Comparison of ENCODE assay signal across 8 cellular contexts in the genomic region with DNA sequence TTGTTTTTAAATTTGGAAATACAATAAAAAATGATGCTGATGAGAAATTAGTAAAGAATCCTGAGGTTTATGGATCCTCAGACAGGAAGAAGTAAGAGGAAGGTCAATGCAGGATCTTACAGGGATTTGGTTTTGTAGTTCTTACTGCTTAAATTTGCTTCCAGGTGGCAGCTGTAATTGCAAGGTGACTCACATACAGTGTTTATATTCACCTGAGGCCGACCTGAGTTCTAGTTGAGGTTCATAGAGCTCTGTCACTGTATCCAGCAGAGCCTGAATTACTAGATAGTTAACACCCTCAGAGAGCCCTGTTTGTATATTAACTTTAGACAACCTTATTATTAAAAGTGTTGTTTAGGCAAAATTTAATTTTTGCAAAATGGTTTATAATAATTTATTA. TPM values are rescaled to one million over a fixed set of nuclear protein-coding genes. Genes with fewer than 3 reads are reported as not detected.
DNase-seq lines count a peak whose midpoint lies in the region; FAIRE-seq and TF ChIP-seq lines count a peak whose summit lies in the region.
"Had no signal": no experiment of that assay in that cellular context is flagged by ENCODE, and none has a peak within 500 bp of the region (broad histone marks: within the 10 kb centered on the region; RNA-seq: fewer than 3 reads in every experiment).

No MANE protein-coding gene starts in this region.

- H3K27me3 ChIP-seq in SJCRH30 (no peaks in the 10 kb centered on the region), esophagus muscularis mucosa (no peaks in the 10 kb centered on the region), small intestine (ENCODE audit: control insufficient read depth in 2 of 2, insufficient read depth in 2 of 2, low read length in 2 of 2) (no peaks in the 10 kb centered on the region)

- 69% methylated on average over 1 of the region's 1 CpG for WGBS in esophagus muscularis mucosa
- 10 to 59% (median 34%) methylated on average over 1 of the region's 1 CpG for WGBS in small intestine, 3 donors

- peak overlapping the region; percentile 60; the same call in 1 of the 2 replicates for H3K4me3 ChIP-seq in HFF-Myc (replicated peaks; ENCODE audit: low read depth, low read length)
- peak overlapping the region; percentile 96 for H3K4me3 ChIP-seq in SJCRH30
- H3K4me3 ChIP-seq in esophagus muscularis mucosa, result no peak overlapping the region
- no peak overlapping the region for H3K4me3 ChIP-seq in small intestine (ENCODE audit: low read depth in 1 of 2, low read length in 2 of 2)

- H3K27ac ChIP-seq in SJCRH30 (no peak overlapping the region; the same call in 1 of the 2 replicates), esophagus muscularis mucosa (replicated peaks in 1 of 4) (peak overlapping the region; percentile 97 to 98 (median 97)), small intestine (ENCODE audit: low read depth in 1 of 2, low read length in 1 of 2) (peak overlapping the region in 1 of 2 donors; percentile 49)

- H3K4me1 ChIP-seq in SJCRH30 (peaks cover 19% of the 10 kb centered on the region), esophagus muscularis mucosa (peaks cover 21 to 40% (median 37%) of the 10 kb centered on the region in 4 donors), small intestine (ENCODE audit: control insufficient read depth in 2 of 2, insufficient read depth in 1 of 2, low read depth in 1 of 2, low read length in 1 of 2) (peaks cover 2 to 9% of the 10 kb centered on the region in 2 donors)

- TF ChIP-seq POLR2A in esophagus muscularis mucosa (IDR thresholded peaks at IDR 0.05; ENCODE audit: low read depth), result no peak

- FAIRE-seq in small intestine (lab: Jason Lieb, UNC), result no peak

- no peak for TF ChIP-seq EP300 in esophagus muscularis mucosa (IDR thresholded peaks at IDR 0.05)

- no peak for TF ChIP-seq CTCF in HFF-Myc (IDR thresholded peaks at IDR 0.05; ENCODE audit: low read depth, low read length, missing control alignments)
- TF ChIP-seq CTCF in esophagus muscularis mucosa (IDR thresholded peaks at IDR 0.05), result no peak

- H3K9me3 ChIP-seq in SJCRH30 (replicated peaks) (no peaks in the 10 kb centered on the region), esophagus muscularis mucosa (no peaks in the 10 kb centered on the region), small intestine (ENCODE audit: control insufficient read depth, low read depth) (no peaks in the 10 kb centered on the region)

- H3K36me3 ChIP-seq in SJCRH30 (peaks cover 9% of the 10 kb centered on the region), esophagus muscularis mucosa (peaks cover 0 to 14% (median 7%) of the 10 kb centered on the region in 4 donors), small intestine (ENCODE audit: control insufficient read depth in 2 of 2, insufficient read depth in 2 of 2, low read length in 2 of 2) (no peaks in the 10 kb centered on the region)

- no peak for DNase-seq in HFF-Myc (ENCODE audit: extremely low read depth, low read depth)
- no peak for DNase-seq in SJCRH30
- DNase-seq in esophagus muscularis mucosa (ENCODE audit: extremely low spot score), result no peak
- DNase-seq in small intestine, result peak; percentile 48
- no peak for DNase-seq in stimulated activated naive CD4-positive, alpha-beta T cell (lab: John Stamatoyannopoulos, UW)
- DNase-seq in cortex of kidney (lab: John Stamatoyannopoulos, UW), result no peak
- DNase-seq in COR-L47 (lab: John Stamatoyannopoulos, UW), result no peak
- DNase-seq: hippocampal formation had no signal

- intact Hi-C loops in esophagus muscularis mucosa (cut with DNase I), result no loop called here

RNA-seq across cellular contexts. Expression of a gene that starts 1.4 kb away (rescaled TPM):
- total RNA-seq in SJCRH30 (2014; rRNA removed; shearing (Covaris generic)), result 40.0 and 41.4 TPM in 2 replicates
- 10 to 100 TPM; 74.9 to 84.7 (median 78.4) TPM for total RNA-seq in esophagus muscularis mucosa
- 10 to 100 TPM; 15.9 to 20.6 (median 17.7) TPM for polyA plus RNA-seq in small intestine

Comparison
In these comparisons a context has a peak if more than half of its experiments do, and no peak if none do; other contexts are left out.
1. H3K4me3 ChIP-seq: peak in HFF-Myc (single experiment) and SJCRH30 (single experiment); none in esophagus muscularis mucosa (0 of 4) and small intestine (0 of 2).